In genomic region chr14:93086441-93087055, GRCh38 we compare ENCODE assay signal across 1 cellular context.
TF ChIP-seq lines count a peak whose summit lies in the region.

No MANE protein-coding gene starts in this region.

TF ChIP-seq in SK-N-SH treated with all-trans-retinoic acid at 6 μM for 48 hours, 23 proteins besides CTCF, POLR2A, EP300 and RAD21 (continued from another document):
- TF ChIP-seq TSHZ2 (CRISPR knock-in tag; IDR thresholded peaks at IDR 0.05), result no peak
- no peak for TF ChIP-seq ZFP3 (CRISPR knock-in tag; IDR thresholded peaks at IDR 0.05)
- no peak for TF ChIP-seq ZNF565 (CRISPR knock-in tag; conservative IDR thresholded peaks at IDR 0.05; ENCODE audit: low read depth)
- no peak for TF ChIP-seq BACH2 (CRISPR knock-in tag; IDR thresholded peaks at IDR 0.05; ENCODE audit: borderline replicate concordance)
- TF ChIP-seq ZNF8 (CRISPR knock-in tag; IDR thresholded peaks at IDR 0.05), result no peak
- TF ChIP-seq RARB (CRISPR knock-in tag; IDR thresholded peaks at IDR 0.05), result no peak
- no peak for TF ChIP-seq SNAI2 (CRISPR knock-in tag; IDR thresholded peaks at IDR 0.05)
- no peak for TF ChIP-seq ISL1 (CRISPR knock-in tag; IDR thresholded peaks at IDR 0.05)
- no peak for TF ChIP-seq CSDC2 (CRISPR knock-in tag; IDR thresholded peaks at IDR 0.05)
- TF ChIP-seq GLIS3 (CRISPR knock-in tag; IDR thresholded peaks at IDR 0.05), result no peak
